Comparison of ENCODE assay signal across 14 cellular contexts in the genomic region with DNA sequence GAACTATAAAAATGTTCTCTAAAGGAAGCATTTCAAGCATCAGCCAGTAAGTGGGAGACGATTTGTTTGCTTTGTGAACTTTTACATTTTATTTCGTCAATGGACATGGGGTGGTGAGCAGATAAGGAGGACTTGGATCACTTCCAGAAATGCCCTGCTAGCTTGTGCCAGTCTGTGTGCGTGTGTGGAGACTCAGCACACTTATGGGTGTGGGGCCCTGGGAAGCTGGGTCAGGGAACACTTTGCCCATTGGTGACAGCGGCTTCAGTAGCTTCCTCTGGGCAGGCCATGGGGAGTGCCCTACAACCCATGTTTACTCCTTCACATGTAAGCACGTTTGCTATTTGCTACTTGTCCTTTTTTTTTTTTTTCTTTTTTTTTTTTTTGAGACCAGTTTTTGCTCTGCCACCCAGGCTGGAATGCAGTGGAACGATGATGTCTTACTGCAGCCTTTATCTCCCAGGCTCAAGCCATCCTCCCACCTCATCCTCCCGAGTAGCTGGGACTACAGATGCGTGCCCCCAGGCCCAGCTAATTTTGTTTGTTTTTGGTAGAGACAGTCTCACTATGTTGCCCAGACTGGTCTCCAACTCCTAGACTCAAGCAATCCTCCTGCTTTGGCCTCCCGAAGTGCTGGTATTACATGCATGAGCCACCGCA. TPM values are rescaled to one million over a fixed set of nuclear protein-coding genes. Genes with fewer than 3 reads are reported as not detected.
DNase-seq lines count a peak whose midpoint lies in the region; ATAC-seq, FAIRE-seq and TF ChIP-seq lines count a peak whose summit lies in the region.
"Had no signal": no experiment of that assay in that cellular context is flagged by ENCODE, and none has a peak within 500 bp of the region (broad histone marks: within the 10 kb centered on the region; RNA-seq: fewer than 3 reads in every experiment).

No MANE protein-coding gene starts in this region.

- H3K4me3 Mint-ChIP-seq in activated CD8-positive, alpha-beta memory T cell treated with anti-CD3 and anti-CD28 coated beads, Interleukin-2, amount 10 ng/mL, durations not matched to agents 7 days and 5 days: no peak overlapping the region
- H3K4me3 Mint-ChIP-seq: activated CD4-positive, alpha-beta memory T cell treated with anti-CD3 and anti-CD28 coated beads, Interleukin-2, amount 10 ng/mL, durations not matched to agents 7 days and 5 days had no signal

- H3K9me3 Mint-ChIP-seq in activated CD8-positive, alpha-beta memory T cell treated with anti-CD3 and anti-CD28 coated beads, Interleukin-2, amount 10 ng/mL, durations not matched to agents 7 days and 5 days (ENCODE audit: low read depth): no peaks in the 10 kb centered on the region
- H3K9me3 Mint-ChIP-seq: activated CD4-positive, alpha-beta memory T cell treated with anti-CD3 and anti-CD28 coated beads, Interleukin-2, amount 10 ng/mL, durations not matched to agents 7 days and 5 days had no signal

- no peaks in the 10 kb centered on the region for H3K27me3 ChIP-seq in upper lobe of right lung
- peaks cover 27% of the 10 kb centered on the region for H3K27me3 ChIP-seq in left ventricle myocardium inferior (ENCODE audit: low read depth)
- H3K27me3 ChIP-seq: right lobe of liver had no signal

- H3K27ac ChIP-seq in epithelial cell of prostate (peak overlapping the region; percentile 46), upper lobe of right lung (no peak overlapping the region), left ventricle myocardium inferior (replicated peaks) (no peak overlapping the region)
- H3K27ac ChIP-seq: right lobe of liver had no signal

- peaks cover 51% of the 10 kb centered on the region for H3K36me3 Mint-ChIP-seq in activated CD8-positive, alpha-beta memory T cell treated with anti-CD3 and anti-CD28 coated beads, Interleukin-2, amount 10 ng/mL, durations not matched to agents 7 days and 5 days

- no peak for DNase-seq in activated CD8-positive, alpha-beta memory T cell treated with anti-CD3 and anti-CD28 coated beads, Interleukin-2, amount 10 ng/mL, durations not matched to agents 7 days and 5 days
- no peak for DNase-seq in activated CD8-positive, alpha-beta memory T cell treated with anti-CD3 and anti-CD28 coated beads for 24 hours
- DNase-seq in NCI-H345 (lab: John Stamatoyannopoulos, UW) (peak; percentile 72), epithelial cell of prostate (ENCODE audit: low read depth, low spot score) (no peak), upper lobe of right lung (no peak), left ventricle myocardium inferior (no peak), H54 (ENCODE audit: insufficient read length, low spot score) (no peak), medulla oblongata (ENCODE audit: extremely low spot score) (no peak)
- DNase-seq: activated CD4-positive, alpha-beta memory T cell treated with anti-CD3 and anti-CD28 coated beads, Interleukin-2, amount 10 ng/mL, durations not matched to agents 7 days and 5 days; NCI-H1694 treated with DMSO at 0.1 percent for 48 hours; nucleus accumbens; right lobe of liver; SHP77 had no signal

- H3K36me3 ChIP-seq in upper lobe of right lung (peaks cover 21% of the 10 kb centered on the region), left ventricle myocardium inferior (peaks cover 24% of the 10 kb centered on the region)
- H3K36me3 ChIP-seq: HAP-1, right lobe of liver had no signal

- peak overlapping the region; percentile 32 for H3K27ac Mint-ChIP-seq in activated CD8-positive, alpha-beta memory T cell treated with anti-CD3 and anti-CD28 coated beads, Interleukin-2, amount 10 ng/mL, durations not matched to agents 7 days and 5 days
- H3K27ac Mint-ChIP-seq: activated CD4-positive, alpha-beta memory T cell treated with anti-CD3 and anti-CD28 coated beads, Interleukin-2, amount 10 ng/mL, durations not matched to agents 7 days and 5 days had no signal

- H3K4me1 ChIP-seq in upper lobe of right lung (no peaks in the 10 kb centered on the region), left ventricle myocardium inferior (peaks cover 8% of the 10 kb centered on the region)
- H3K4me1 ChIP-seq: HAP-1, right lobe of liver had no signal

- ATAC-seq in activated CD8-positive, alpha-beta memory T cell treated with anti-CD3 and anti-CD28 coated beads, Interleukin-2, amount 10 ng/mL, durations not matched to agents 7 days and 5 days: no peak
- peak; percentile 88 for ATAC-seq in upper lobe of right lung
- ATAC-seq: right lobe of liver had no signal

- CTCF ChIA-PET in activated CD8-positive, alpha-beta memory T cell treated with anti-CD3 and anti-CD28 coated beads, Interleukin-2, amount 10 ng/mL, durations not matched to agents 7 days and 5 days (lab: Charles Lee): interaction anchor here (5.9 kb wide), 1 partner anchor 113 kb away, joined by 27 read pairs; no protein-coding TSS in a partner anchor

- TF ChIP-seq CTCF in upper lobe of right lung (IDR thresholded peaks at IDR 0.05) (no peak), left ventricle myocardium inferior (IDR thresholded peaks at IDR 0.05; ENCODE audit: borderline replicate concordance) (no peak)

- intact Hi-C loops in upper lobe of right lung (cut with DNase I) (no loop called here), left ventricle myocardium inferior (cut with micrococcal nuclease) (no loop called here)

- TF ChIP-seq POLR2A in H54 (IDR thresholded peaks at IDR 0.05; ENCODE audit: low read depth, low read length): no peak

- H3K9me3 ChIP-seq in upper lobe of right lung (no peaks in the 10 kb centered on the region), left ventricle myocardium inferior (replicated peaks) (no peaks in the 10 kb centered on the region)
- H3K9me3 ChIP-seq: HAP-1, right lobe of liver had no signal

- H3K4me1 Mint-ChIP-seq in activated CD8-positive, alpha-beta memory T cell treated with anti-CD3 and anti-CD28 coated beads, Interleukin-2, amount 10 ng/mL, durations not matched to agents 7 days and 5 days: peaks cover 88% of the 10 kb centered on the region

- no peaks in the 10 kb centered on the region for H3K27me3 Mint-ChIP-seq in activated CD8-positive, alpha-beta memory T cell treated with anti-CD3 and anti-CD28 coated beads, Interleukin-2, amount 10 ng/mL, durations not matched to agents 7 days and 5 days
- H3K27me3 Mint-ChIP-seq: activated CD4-positive, alpha-beta memory T cell treated with anti-CD3 and anti-CD28 coated beads, Interleukin-2, amount 10 ng/mL, durations not matched to agents 7 days and 5 days had no signal

- H3K4me3 ChIP-seq in upper lobe of right lung (no peak overlapping the region), left ventricle myocardium inferior (no peak overlapping the region)
- H3K4me3 ChIP-seq: HAP-1, right lobe of liver had no signal

- FAIRE-seq in H54 (lab: Jason Lieb, UNC): no peak

RNA-seq across cellular contexts. Expression of a gene that starts 24.2 kb away (rescaled TPM):
- 100 to 1,000 TPM in 1 of 2 experiments, 10 to 100 TPM in 1; 97.1 to 132 TPM for total RNA-seq in activated CD8-positive, alpha-beta memory T cell treated with anti-CD3 and anti-CD28 coated beads, Interleukin-2, amount 10 ng/mL, durations not matched to agents 7 days and 5 days
- total RNA-seq in upper lobe of right lung (17.5 TPM), left ventricle myocardium inferior (0.85 TPM)
